2 cellular contexts compared by ENCODE assay signal in the genomic region with DNA sequence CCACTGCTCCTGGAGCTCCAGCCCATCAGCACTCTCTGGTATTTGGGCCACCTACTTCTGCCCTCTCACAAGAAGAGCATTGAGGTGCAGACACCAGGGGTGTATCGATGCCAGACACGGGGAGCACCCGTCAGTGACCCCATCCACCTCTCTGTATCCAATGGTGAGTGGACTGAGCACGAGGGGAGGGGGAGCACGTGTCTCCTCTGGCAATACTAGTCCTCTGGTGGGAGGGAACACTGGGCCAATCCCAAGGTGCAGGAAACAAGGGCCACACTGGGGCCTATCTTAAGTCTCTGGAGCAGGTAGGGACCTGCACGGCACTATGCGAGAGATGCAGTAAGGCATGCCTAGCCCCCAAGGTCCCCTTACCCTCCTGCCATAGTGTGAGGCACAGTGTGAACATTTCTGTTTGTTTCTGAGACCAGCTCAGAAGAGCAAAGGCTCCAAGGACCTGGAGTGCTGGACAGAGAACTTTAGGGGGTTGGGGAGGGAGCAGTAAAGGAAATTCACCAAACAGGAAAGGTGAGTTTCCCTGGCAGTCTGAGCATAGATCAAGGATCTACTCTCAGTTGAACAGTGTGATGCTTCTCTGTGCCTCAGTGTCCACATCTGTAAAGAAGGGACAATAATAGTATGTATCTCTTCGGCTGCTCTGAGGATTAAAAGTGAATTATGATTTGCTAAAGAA.
TF ChIP-seq lines count a peak whose summit lies in the region.

No MANE protein-coding gene starts in this region.

TF ChIP-seq in HEK293, 187 proteins besides CTCF, POLR2A, EP300 and RAD21 (continued from another document):
- TF ChIP-seq REST (tag by site-specific recombination; IDR thresholded peaks at IDR 0.05) (peak; percentile 85), ZNF138 (tag by site-specific recombination; IDR thresholded peaks at IDR 0.05; ENCODE audit: borderline replicate concordance) (no peak), HOXD13 (CRISPR knock-in tag; IDR thresholded peaks at IDR 0.05; ENCODE audit: borderline replicate concordance) (no peak), ZBTB1 (tag by site-specific recombination; IDR thresholded peaks at IDR 0.05) (no peak), GLI4 (tag by site-specific recombination; IDR thresholded peaks at IDR 0.05) (no peak)
- TF ChIP-seq, protein P1, sequence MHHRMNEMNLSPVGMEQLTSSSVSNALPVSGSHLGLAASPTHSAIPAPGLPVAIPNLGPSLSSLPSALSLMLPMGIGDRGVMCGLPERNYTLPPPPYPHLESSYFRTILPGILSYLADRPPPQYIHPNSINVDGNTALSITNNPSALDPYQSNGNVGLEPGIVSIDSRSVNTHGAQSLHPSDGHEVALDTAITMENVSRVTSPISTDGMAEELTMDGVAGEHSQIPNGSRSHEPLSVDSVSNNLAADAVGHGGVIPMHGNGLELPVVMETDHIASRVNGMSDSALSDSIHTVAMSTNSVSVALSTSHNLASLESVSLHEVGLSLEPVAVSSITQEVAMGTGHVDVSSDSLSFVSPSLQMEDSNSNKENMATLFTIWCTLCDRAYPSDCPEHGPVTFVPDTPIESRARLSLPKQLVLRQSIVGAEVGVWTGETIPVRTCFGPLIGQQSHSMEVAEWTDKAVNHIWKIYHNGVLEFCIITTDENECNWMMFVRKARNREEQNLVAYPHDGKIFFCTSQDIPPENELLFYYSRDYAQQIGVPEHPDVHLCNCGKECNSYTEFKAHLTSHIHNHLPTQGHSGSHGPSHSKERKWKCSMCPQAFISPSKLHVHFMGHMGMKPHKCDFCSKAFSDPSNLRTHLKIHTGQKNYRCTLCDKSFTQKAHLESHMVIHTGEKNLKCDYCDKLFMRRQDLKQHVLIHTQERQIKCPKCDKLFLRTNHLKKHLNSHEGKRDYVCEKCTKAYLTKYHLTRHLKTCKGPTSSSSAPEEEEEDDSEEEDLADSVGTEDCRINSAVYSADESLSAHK (tag by site-specific recombination; IDR thresholded peaks at IDR 0.05) = no peak

TF ChIP-seq in PFSK-1, 5 proteins besides CTCF, POLR2A, EP300 and RAD21 (continued from another document):
- TF ChIP-seq REST (IDR thresholded peaks at IDR 0.05; ENCODE audit: insufficient read depth in 1 of 2, low read depth in 2 of 2, low read length in 2 of 2) = peak; percentile 43 to 82; a peak in 2 of 4 replicates
- TF ChIP-seq TAF1 (IDR thresholded peaks at IDR 0.05; ENCODE audit: borderline replicate concordance, insufficient read depth, low read length) = no peak
TF ChIP-seq in PFSK-1: peak in this region for 1.
